Comparison of ENCODE assay signal across 18 cellular contexts in genomic region chr2:135689679-135690078, GRCh38. TPM values are rescaled to one million over a fixed set of nuclear protein-coding genes. Genes with fewer than 3 reads are reported as not detected.
DNase-seq lines count a peak whose midpoint lies in the region; ATAC-seq and TF ChIP-seq lines count a peak whose summit lies in the region.
"Had no signal": no experiment of that assay in that cellular context is flagged by ENCODE, and none has a peak within 500 bp of the region (broad histone marks: within the 10 kb centered on the region; RNA-seq: fewer than 3 reads in every experiment).

No MANE protein-coding gene starts in this region.

- H3K9me3 ChIP-seq in CD4-positive, alpha-beta T cell (ENCODE audit: control insufficient read depth, low read length) = no peaks in the 10 kb centered on the region
- H3K9me3 ChIP-seq in CD8-positive, alpha-beta memory T cell (ENCODE audit: low read length) = no peaks in the 10 kb centered on the region
- no peaks in the 10 kb centered on the region for H3K9me3 ChIP-seq in KOPT-K1 (ENCODE audit: insufficient read depth, low read length, poor library complexity, severe bottlenecking)
- H3K9me3 ChIP-seq: MG63, SJCRH30 had no signal

- H3K27me3 Mint-ChIP-seq in CD4-positive, alpha-beta T cell = no peaks in the 10 kb centered on the region
- no peaks in the 10 kb centered on the region for H3K27me3 Mint-ChIP-seq in CD8-positive, alpha-beta memory T cell
- H3K27me3 Mint-ChIP-seq in CD14-positive monocyte (ENCODE audit: low read depth in 3 of 3) = no peaks in the 10 kb centered on the region

- POLR2A ChIA-PET in CD4-positive, alpha-beta T cell (lab: Charles Lee) = no interaction called here
- POLR2A ChIA-PET in CD8-positive, alpha-beta memory T cell (lab: Charles Lee) = no interaction called here

- H3K36me3 Mint-ChIP-seq in CD4-positive, alpha-beta T cell (ENCODE audit: low read depth) = peaks cover 30% of the 10 kb centered on the region
- peaks cover 7 to 24% (median 20%) of the 10 kb centered on the region in 3 donors for H3K36me3 Mint-ChIP-seq in CD8-positive, alpha-beta memory T cell
- H3K36me3 Mint-ChIP-seq in activated naive CD4-positive, alpha-beta T cell treated with anti-CD3 and anti-CD28 coated beads, Interleukin-2, amount 50 U/mL, for 72 hours = peaks cover 7 to 22% of the 10 kb centered on the region in 2 donors
- H3K36me3 Mint-ChIP-seq in CD14-positive monocyte = peaks cover 11 to 32% of the 10 kb centered on the region in 2 donors

- TF ChIP-seq CTCF in CD4-positive, alpha-beta T cell (IDR thresholded peaks at IDR 0.05) = no peak
- no peak for TF ChIP-seq CTCF in CD14-positive monocyte (IDR thresholded peaks at IDR 0.05)

- H3K9me3 Mint-ChIP-seq in CD4-positive, alpha-beta T cell = no peaks in the 10 kb centered on the region
- no peaks in the 10 kb centered on the region for H3K9me3 Mint-ChIP-seq in CD8-positive, alpha-beta memory T cell
- no peaks in the 10 kb centered on the region for H3K9me3 Mint-ChIP-seq in activated naive CD4-positive, alpha-beta T cell treated with anti-CD3 and anti-CD28 coated beads, Interleukin-2, amount 50 U/mL, for 72 hours
- no peaks in the 10 kb centered on the region for H3K9me3 Mint-ChIP-seq in CD14-positive monocyte

- peak overlapping the region; percentile 94 for H3K27ac Mint-ChIP-seq in CD4-positive, alpha-beta T cell
- H3K27ac Mint-ChIP-seq in CD8-positive, alpha-beta memory T cell = peak overlapping the region; percentile 7 to 87 (median 50)
- peak overlapping the region; percentile 58 to 89 for H3K27ac Mint-ChIP-seq in activated naive CD4-positive, alpha-beta T cell treated with anti-CD3 and anti-CD28 coated beads, Interleukin-2, amount 50 U/mL, for 72 hours
- H3K27ac Mint-ChIP-seq in CD14-positive monocyte = no peak overlapping the region

- no peaks in the 10 kb centered on the region for H3K36me3 ChIP-seq in CD8-positive, alpha-beta memory T cell (ENCODE audit: insufficient read depth, low read length)
- peaks cover 39% of the 10 kb centered on the region for H3K36me3 ChIP-seq in KOPT-K1 (ENCODE audit: insufficient read depth, low read length)
- H3K36me3 ChIP-seq: brain microvascular endothelial cell, SJCRH30, WERI-Rb-1 had no signal

- H3K27ac ChIP-seq in CD4-positive, alpha-beta T cell (ENCODE audit: low read depth, low read length) = no peak overlapping the region
- H3K27ac ChIP-seq in CD8-positive, alpha-beta memory T cell (ENCODE audit: low read depth, low read length) = no peak overlapping the region
- H3K27ac ChIP-seq in KOPT-K1 (ENCODE audit: low read depth, low read length, poor library complexity, severe bottlenecking) = peak overlapping the region; percentile 60
- H3K27ac ChIP-seq: brain microvascular endothelial cell, GM23248, SJCRH30, WERI-Rb-1 had no signal

- DNase-seq in CD4-positive, alpha-beta T cell = no peak
- DNase-seq in CD8-positive, alpha-beta memory T cell = peak in 1 of 5 donors; percentile 25
- no peak for DNase-seq in activated naive CD4-positive, alpha-beta T cell treated with anti-CD3 and anti-CD28 coated beads, Interleukin-2, amount 50 U/mL, for 72 hours (ENCODE audit: low spot score in 2 of 2)
- no peak for DNase-seq in CD14-positive monocyte (ENCODE audit: low spot score)
- DNase-seq in stimulated activated CD4-positive, alpha-beta T cell treated with anti-CD3 and anti-CD28 coated beads, Interleukin-2, amount 100 ng/mL, for 48 hours = no peak
- DNase-seq in Right ventricle myocardium inferior (ENCODE audit: missing footprints) = no peak
- DNase-seq: brain microvascular endothelial cell, GM23248, kidney glomerular epithelial cell, mammary epithelial cell, MG63, NCI-H1694, occipital lobe, SJCRH30, substantia nigra, WERI-Rb-1 had no signal

- H3K4me1 ChIP-seq in CD8-positive, alpha-beta memory T cell (ENCODE audit: insufficient read depth, low read length) = peaks cover 5% of the 10 kb centered on the region
- H3K4me1 ChIP-seq: SJCRH30 had no signal

- peak overlapping the region; percentile 30 for H3K4me3 Mint-ChIP-seq in CD4-positive, alpha-beta T cell
- H3K4me3 Mint-ChIP-seq in CD8-positive, alpha-beta memory T cell = peak overlapping the region in 5 of 7 donors; percentile 14 to 57 (median 39)
- H3K4me3 Mint-ChIP-seq in CD14-positive monocyte = no peak overlapping the region

- H3K4me3 ChIP-seq in CD8-positive, alpha-beta memory T cell (ENCODE audit: low read length) = no peak overlapping the region
- H3K4me3 ChIP-seq: GM23248, MG63, SJCRH30 had no signal

- H3K27me3 ChIP-seq in CD4-positive, alpha-beta T cell (ENCODE audit: control insufficient read depth, insufficient read depth, low read length) = no peaks in the 10 kb centered on the region
- H3K27me3 ChIP-seq in CD8-positive, alpha-beta memory T cell (ENCODE audit: insufficient read depth, low read length, poor library complexity, severe bottlenecking) = no peaks in the 10 kb centered on the region
- H3K27me3 ChIP-seq: brain microvascular endothelial cell, MG63, SJCRH30 had no signal

- intact Hi-C loops in CD4-positive, alpha-beta T cell (cut with DNase I, micrococcal nuclease) = no loop called here
- intact Hi-C loops in CD14-positive monocyte (cut with micrococcal nuclease) = no loop called here
- intact Hi-C loops in Right ventricle myocardium inferior (cut with DNase I) = no loop called here

- CTCF ChIA-PET in CD4-positive, alpha-beta T cell (lab: Charles Lee) = no interaction called here
- CTCF ChIA-PET in CD8-positive, alpha-beta memory T cell (lab: Charles Lee) = interaction anchor here (1.3 kb wide), 1 partner anchor 20 kb away, joined by 5 read pairs; no protein-coding TSS in a partner anchor

- ATAC-seq in CD4-positive, alpha-beta T cell (ENCODE audit: poor library complexity) = no peak
- peak; percentile 70 to 87 for ATAC-seq in activated naive CD4-positive, alpha-beta T cell treated with anti-CD3 and anti-CD28 coated beads, Interleukin-2, amount 50 U/mL, for 72 hours
- no peak for ATAC-seq in Right ventricle myocardium inferior
- no peak for ATAC-seq in GM21528 (IDR thresholded peaks at IDR 0.05; ENCODE audit: low FRiP score, unreplicated experiment)

- peaks cover 47% of the 10 kb centered on the region for H3K4me1 Mint-ChIP-seq in CD4-positive, alpha-beta T cell (ENCODE audit: low read depth)
- H3K4me1 Mint-ChIP-seq in CD8-positive, alpha-beta memory T cell = peaks cover 11 to 37% (median 25%) of the 10 kb centered on the region in 3 donors
- H3K4me1 Mint-ChIP-seq in CD14-positive monocyte = peaks cover 10% of the 10 kb centered on the region

RNA-seq across cellular contexts. Expression of gene UBXN4, which starts 52.0 kb away (rescaled TPM):
- 100 to 1,000 TPM; 143 to 150 TPM for total RNA-seq in CD4-positive, alpha-beta T cell
- 10 to 100 TPM; 85.5 to 96.9 TPM for total RNA-seq in CD8-positive, alpha-beta memory T cell
- 106 TPM for polyA plus RNA-seq in CD8-positive, alpha-beta memory T cell
- 100 to 1,000 TPM; 114 to 131 TPM for total RNA-seq in activated naive CD4-positive, alpha-beta T cell treated with anti-CD3 and anti-CD28 coated beads, Interleukin-2, amount 50 U/mL, for 72 hours
- polyA plus RNA-seq in CD14-positive monocyte = 100 to 1,000 TPM in 1 of 2 donors, 10 to 100 TPM in 1; 74.2 to 107 TPM
- total RNA-seq in Right ventricle myocardium inferior = 54.9 TPM

Comparison
In these comparisons a context has a peak if more than half of its experiments do, and no peak if none do; other contexts are left out.
1. ATAC-seq: peak in activated naive CD4-positive, alpha-beta T cell treated with anti-CD3 and anti-CD28 coated beads, Interleukin-2, amount 50 U/mL, for 72 hours (2 of 2); none in CD4-positive, alpha-beta T cell (single experiment), Right ventricle myocardium inferior (single experiment) and GM21528 (single experiment).
2. H3K27ac Mint-ChIP-seq: peak in CD4-positive, alpha-beta T cell (single experiment), CD8-positive, alpha-beta memory T cell (8 of 8) and activated naive CD4-positive, alpha-beta T cell treated with anti-CD3 and anti-CD28 coated beads, Interleukin-2, amount 50 U/mL, for 72 hours (2 of 2); none in CD14-positive monocyte (0 of 7).
3. H3K4me3 Mint-ChIP-seq: peak in CD4-positive, alpha-beta T cell (single experiment) and CD8-positive, alpha-beta memory T cell (5 of 7); none in CD14-positive monocyte (0 of 2).